23 cellular contexts compared by ENCODE assay signal in the genomic region with DNA sequence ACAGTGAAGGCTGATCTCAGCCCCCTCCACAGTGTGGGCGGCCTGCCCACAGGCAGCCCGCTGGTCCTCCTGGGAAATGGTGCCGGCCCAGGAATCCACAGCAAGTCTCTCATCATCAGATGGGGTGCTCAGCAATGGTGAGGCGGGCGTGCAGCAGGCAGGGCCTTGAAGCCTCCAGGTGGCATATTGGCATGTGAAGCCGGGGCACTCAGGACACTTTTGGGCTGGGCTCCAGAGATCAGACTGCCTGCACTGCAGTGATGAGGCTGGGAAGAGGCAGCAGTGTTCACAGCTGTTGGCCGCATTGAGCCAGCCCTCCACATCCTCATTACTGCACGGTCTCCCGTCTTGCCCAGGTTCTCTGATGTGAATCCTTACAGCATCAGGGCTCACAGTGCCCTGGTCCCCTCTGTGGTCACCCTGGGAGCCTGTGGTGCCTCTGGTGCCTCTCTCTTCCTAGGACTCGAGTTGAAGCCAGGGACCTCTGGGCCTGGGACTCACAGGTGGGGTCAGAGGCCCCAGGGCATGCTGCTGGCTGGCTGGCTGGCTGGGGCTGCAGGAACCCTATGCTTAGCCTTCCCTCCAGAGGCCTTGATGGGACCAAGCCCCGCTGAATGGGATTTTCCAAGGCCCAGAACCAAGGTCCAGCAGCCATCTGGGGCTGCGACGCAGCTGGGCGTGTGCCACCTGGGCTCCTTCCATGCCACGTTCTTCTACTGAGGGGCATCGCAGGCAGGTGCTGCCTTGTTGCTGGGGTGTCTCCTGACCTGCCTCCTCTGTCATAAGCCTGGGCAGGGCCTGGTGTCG. TPM values are rescaled to one million over a fixed set of nuclear protein-coding genes. Genes with fewer than 3 reads are reported as not detected.
DNase-seq lines count a peak whose midpoint lies in the region; ATAC-seq and TF ChIP-seq lines count a peak whose summit lies in the region.
"Had no signal": no experiment of that assay in that cellular context is flagged by ENCODE, and none has a peak within 500 bp of the region (broad histone marks: within the 10 kb centered on the region; RNA-seq: fewer than 3 reads in every experiment).

No MANE protein-coding gene starts in this region.

- H4K8ac ChIP-seq in neuronal stem cell (ENCODE audit: low read depth, low read length): no peak overlapping the region

- 87 to 94% (median 92%) methylated on average over 12 to 17 of the region's 17 CpGs for WGBS in heart left ventricle, 4 donors
- 59% methylated on average over 17 of the region's 17 CpGs; no CpG with 5 or more reads in 1 of the 2 donors for WGBS in body of pancreas, 2 donors
- WGBS in neuronal stem cell (ENCODE audit: extremely low coverage in 2 of 2, insufficient read length in 2 of 2, insufficient replicate concordance in 1 of 2), 2 donors: no CpG with 5 or more reads among the region's 17 CpGs

- H2AK5ac ChIP-seq in neuronal stem cell (ENCODE audit: low read depth, low read length): peak overlapping the region; percentile 81

- H3K4ac ChIP-seq in neuronal stem cell (ENCODE audit: low read length): no peak overlapping the region

- ATAC-seq in left cardiac atrium (no peak), heart left ventricle (no peak), body of pancreas (peak; percentile 88), upper lobe of right lung (no peak), HG02852 (IDR thresholded peaks at IDR 0.05; ENCODE audit: unreplicated experiment) (no peak)
- ATAC-seq: natural killer cell treated with Interleukin-12 subunit alpha and Interleukin-12 subunit beta and Interleukin-15 and Interleukin-18, amount 100 ng/mL, for 72 hours had no signal

- H3K9me3 ChIP-seq in heart left ventricle (no peaks in the 10 kb centered on the region), body of pancreas (no peaks in the 10 kb centered on the region), neuronal stem cell (replicated peaks in 1 of 2; ENCODE audit: control insufficient read depth in 2 of 2, insufficient read depth in 1 of 2, low read depth in 1 of 2, low read length in 2 of 2) (no peaks in the 10 kb centered on the region), upper lobe of right lung (no peaks in the 10 kb centered on the region)

- peak overlapping the region; percentile 50 for H3K14ac ChIP-seq in neuronal stem cell (ENCODE audit: low read length)

- peak overlapping the region; percentile 89 for H2BK5ac ChIP-seq in neuronal stem cell (ENCODE audit: low read length)

- TF ChIP-seq CTCF in heart left ventricle (IDR thresholded peaks at IDR 0.05) (no peak), body of pancreas (IDR thresholded peaks at IDR 0.05) (peak in 2 of 7 experiments; percentile 15 to 18), upper lobe of right lung (IDR thresholded peaks at IDR 0.05) (no peak)

- no peak overlapping the region for H2AFZ ChIP-seq in neuronal stem cell (ENCODE audit: low read length)
- H2AFZ ChIP-seq: hepatocyte had no signal

- H3K36me3 ChIP-seq in heart left ventricle (no peaks in the 10 kb centered on the region), body of pancreas (replicated peaks in 1 of 2; ENCODE audit: insufficient read depth in 1 of 2, low read depth in 2 of 2) (no peaks in the 10 kb centered on the region), neuronal stem cell (replicated peaks in 1 of 2; ENCODE audit: control insufficient read depth in 2 of 2, insufficient read depth in 2 of 2, low read length in 2 of 2) (no peaks in the 10 kb centered on the region), upper lobe of right lung (no peaks in the 10 kb centered on the region)

- H4K91ac ChIP-seq in neuronal stem cell (ENCODE audit: low read depth, low read length, poor library complexity): no peak overlapping the region

- H3K4me3 ChIP-seq in heart left ventricle: no peak overlapping the region
- no peak overlapping the region for H3K4me3 ChIP-seq in body of pancreas
- H3K4me3 ChIP-seq in neuronal stem cell (ENCODE audit: low read length in 2 of 2): no peak overlapping the region
- no peak overlapping the region for H3K4me3 ChIP-seq in upper lobe of right lung
- H3K4me3 ChIP-seq: hepatocyte, skin epidermis had no signal

- intact Hi-C loops in left cardiac atrium (cut with DNase I): no loop called here
- intact Hi-C loops in heart left ventricle (cut with DNase I): loop anchor here in 2 of 10 donors (5.0 kb wide), 2 partner anchors 64 to 69 kb away; no protein-coding TSS in a partner anchor
- intact Hi-C loops in body of pancreas (cut with DNase I): no loop called here
- intact Hi-C loops in upper lobe of right lung (cut with DNase I): no loop called here

- peak overlapping the region; percentile 65 for H3K18ac ChIP-seq in neuronal stem cell (ENCODE audit: low read length)

- H3K79me1 ChIP-seq in neuronal stem cell (ENCODE audit: low read depth, low read length): no peaks in the 10 kb centered on the region

- H3K4me2 ChIP-seq in neuronal stem cell (ENCODE audit: insufficient read depth, low read length, poor library complexity, severe bottlenecking): no peak overlapping the region
- H3K4me2 ChIP-seq: hepatocyte had no signal

- H3K27me3 ChIP-seq in heart left ventricle (no peaks in the 10 kb centered on the region), body of pancreas (no peaks in the 10 kb centered on the region), neuronal stem cell (ENCODE audit: control insufficient read depth in 3 of 3, insufficient read depth in 3 of 3, low read depth in 1 of 3, low read length in 3 of 3) (no peaks in the 10 kb centered on the region), upper lobe of right lung (no peaks in the 10 kb centered on the region)
- H3K27me3 ChIP-seq: hepatocyte had no signal

- H3K27ac ChIP-seq in heart left ventricle (no peak overlapping the region), body of pancreas (peak overlapping the region; percentile 47 to 75 (median 61)), neuronal stem cell (replicated peaks; ENCODE audit: low read length) (no peak overlapping the region), upper lobe of right lung (no peak overlapping the region)
- H3K27ac ChIP-seq: hepatocyte, skin epidermis had no signal

- DNase-seq in left cardiac atrium (peak; percentile 11), heart left ventricle (no peak), body of pancreas (peak; percentile 74 to 95 (median 91)), neuronal stem cell (ENCODE audit: low spot score) (no peak), upper lobe of right lung (peak; percentile 53), NCI-H1436 (lab: John Stamatoyannopoulos, UW) (no peak), 8988T (no peak)
- DNase-seq: activated CD4-positive, alpha-beta T cell treated with anti-CD3 and anti-CD28 coated beads, Interleukin-2, amount 10 ng/mL, durations not matched to agents 24 days and 14 days; DMS79 treated with DMSO at 0.1 percent for 48 hours; NCI-H187; NK-92 treated with Interleukin-12 subunit alpha and Interleukin-12 subunit beta, amount 100 ng/mL, for 24 hours; stimulated activated CD4-positive, alpha-beta T cell treated with anti-CD3 and anti-CD28 coated beads, Interleukin-4, amount 100 ng/mL, for 24 hours had no signal

- no peak overlapping the region for H3K23ac ChIP-seq in neuronal stem cell (ENCODE audit: low read depth, low read length, poor library complexity)

- H3K4me1 ChIP-seq in heart left ventricle (no peaks in the 10 kb centered on the region), body of pancreas (peaks cover 17% of the 10 kb centered on the region), neuronal stem cell (ENCODE audit: control insufficient read depth in 2 of 2, insufficient read depth in 1 of 2, low read depth in 1 of 2, low read length in 2 of 2) (no peaks in the 10 kb centered on the region), upper lobe of right lung (no peaks in the 10 kb centered on the region)

- H2BK120ac ChIP-seq in neuronal stem cell (ENCODE audit: low read depth, low read length): no peak overlapping the region

- TF ChIP-seq POLR2A in heart left ventricle (IDR thresholded peaks at IDR 0.05): no peak
- TF ChIP-seq POLR2A in body of pancreas (IDR thresholded peaks at IDR 0.05): no peak

- no peak overlapping the region for H2BK15ac ChIP-seq in neuronal stem cell (ENCODE audit: low read length)

- peak overlapping the region; percentile 68 for H3K9ac ChIP-seq in neuronal stem cell (ENCODE audit: low read depth, low read length, poor library complexity)

- peak overlapping the region; percentile 17 for H2BK12ac ChIP-seq in neuronal stem cell (ENCODE audit: low read length)

RNA-seq across cellular contexts. Expression of a gene that starts 48.6 kb away (rescaled TPM):
- total RNA-seq in left cardiac atrium (not detected), heart left ventricle (not detected), body of pancreas (not detected), upper lobe of right lung (not detected)
- not detected for polyA plus RNA-seq in heart left ventricle
- polyA plus RNA-seq in neuronal stem cell (2013, experiment 1 of 2): not detected
- not detected for polyA plus RNA-seq in neuronal stem cell (2013, experiment 2 of 2)
- total RNA-seq: activated CD4-positive, alpha-beta T cell treated with anti-CD3 and anti-CD28 coated beads, Interleukin-2, amount 10 ng/mL, durations not matched to agents 24 days and 14 days; activated naive CD4-positive, alpha-beta T cell treated with anti-CD3 and anti-CD28 coated beads, Interleukin-2, amount 50 U/mL, for 72 hours; astrocyte; CD8-positive, alpha-beta memory T cell; endothelial cell of umbilical vein; hepatocyte; kidney epithelial cell; mesothelial cell of epicardium; subcutaneous adipose tissue had no signal
- polyA plus RNA-seq: CD8-positive, alpha-beta memory T cell; endothelial cell of umbilical vein; hepatocyte had no signal

Comparison
In these comparisons a context has a peak if more than half of its experiments do, and no peak if none do; other contexts are left out.
1. DNase-seq: peak in left cardiac atrium (single experiment), body of pancreas (4 of 4) and upper lobe of right lung (single experiment); none in heart left ventricle (0 of 5), neuronal stem cell (single experiment), NCI-H1436 (single experiment) and 8988T (single experiment).
2. H3K27ac ChIP-seq: peak in body of pancreas (4 of 4); none in heart left ventricle (0 of 12), neuronal stem cell (single experiment) and upper lobe of right lung (single experiment).